Comparison of ENCODE assay signal across 17 cellular contexts in genomic region chr16:69406780-69407331, GRCh38. TPM values are rescaled to one million over a fixed set of nuclear protein-coding genes. Genes with fewer than 3 reads are reported as not detected.
DNase-seq lines count a peak whose midpoint lies in the region; ATAC-seq, FAIRE-seq and TF ChIP-seq lines count a peak whose summit lies in the region.
"Had no signal": no experiment of that assay in that cellular context is flagged by ENCODE, and none has a peak within 500 bp of the region (broad histone marks: within the 10 kb centered on the region; RNA-seq: fewer than 3 reads in every experiment).

No MANE protein-coding gene starts in this region.

- RAD21 ChIA-PET in GM12878 (lab: Charles Lee; ENCODE audit: unreplicated experiment), result no interaction called here

- TF ChIP-seq RAD21 in A549 (conservative IDR thresholded peaks at IDR 0.05 in 1 of 2, IDR thresholded peaks at IDR 0.05 in 1 of 2) (no peak), GM12878 (IDR thresholded peaks at IDR 0.05; ENCODE audit: insufficient read depth, low read depth, low read length) (no peak)

- peak overlapping the region; percentile 84 to 89 for H3K27ac ChIP-seq in A549
- no peak overlapping the region for H3K27ac ChIP-seq in GM12878 (ENCODE audit: control insufficient read depth, insufficient read depth)
- H3K27ac ChIP-seq: BLaER1 treated with 17β-estradiol and CSF1 and Interleukin-3, amounts not matched to agents 10 nM and 100 nM; pancreas; SJCRH30 had no signal

- POLR2A ChIA-PET in A549 (lab: Yijun Ruan, JAX) (interaction anchor here (0.6 kb wide), 1 partner anchor 167 kb away, joined by 3 read pairs; no protein-coding TSS in a partner anchor), GM12878 (lab: Charles Lee) (interaction anchor here (0.7 kb wide), 4 partner anchors 63 to 348 kb away, joined by 5 to 6 read pairs (median 5); no protein-coding TSS in a partner anchor)

- no TSS peak for BruUV-seq in GM12878 (replicated peaks; lab: Mats Ljungman, UMichigan)

- in situ Hi-C loops in GM12878 (cut with MboI), result no loop called here

- H2AFZ ChIP-seq in GM12878 (ENCODE audit: control insufficient read depth, low read depth, low read length), result no peak overlapping the region

- ATAC-seq in A549 (peak; percentile 42 to 69; a peak in 5 of 6 replicates), GM12878 (peak; percentile 56), HG03135 (IDR thresholded peaks at IDR 0.05; ENCODE audit: unreplicated experiment) (no peak)
- ATAC-seq: mucosa of descending colon; pancreas; stimulated activated effector memory CD8-positive, alpha-beta T cell treated with anti-CD3 and anti-CD28 coated beads, Interleukin-12 subunit alpha, Interleukin-12 subunit beta, amount 100 ng/mL, for 72 hours had no signal

- TF ChIP-seq POLR2A in A549 (IDR thresholded peaks at IDR 0.05; ENCODE audit: low read length) (no peak), GM12878 (IDR thresholded peaks at IDR 0.05; ENCODE audit: low read depth, low read length) (no peak)

- H4K20me1 ChIP-seq in GM12878 (ENCODE audit: control insufficient read depth, insufficient read depth), result no peaks in the 10 kb centered on the region
- H4K20me1 ChIP-seq: BLaER1 treated with 17β-estradiol and CSF1 and Interleukin-3, amounts not matched to agents 10 nM and 100 nM had no signal

- WGBS in A549 (ENCODE audit: missing lambda C conversion rate), result 90% methylated on average over 9 of the region's 9 CpGs
- 79% methylated on average over 9 of the region's 9 CpGs for WGBS in GM12878 (ENCODE audit: insufficient coverage, insufficient replicate concordance, low lambda C conversion rate, missing lambda C conversion rate)

- FAIRE-seq in A549 (lab: Jason Lieb, UNC) (no peak), GM12878 (lab: Jason Lieb, UNC) (no peak)
- FAIRE-seq: pancreas had no signal

- H3K4me2 ChIP-seq in A549 (0 out of 3 replicates have a peak overlapping the region, but pooled peaks have one; percentile 13), GM12878 (ENCODE audit: control insufficient read depth, insufficient read depth) (no peak overlapping the region)
- H3K4me2 ChIP-seq: BLaER1 treated with 17β-estradiol and CSF1 and Interleukin-3, amounts not matched to agents 10 nM and 100 nM had no signal

- CTCF ChIA-PET in A549 (lab: Yijun Ruan, JAX), result interaction anchor here (0.6 to 6.3 kb wide), 3 partner anchors 9 to 148 kb away, joined by 3 to 67 read pairs (median 4); no protein-coding TSS in a partner anchor
- CTCF ChIA-PET in GM12878 (lab: Yijun Ruan, JAX), result interaction anchor here (1.0 kb wide), 1 partner anchor 11 kb away, joined by 4 read pairs; no protein-coding TSS in a partner anchor

- H3K9ac ChIP-seq in GM12878 (ENCODE audit: control insufficient read depth, insufficient read depth, low read length), result no peak overlapping the region
- H3K9ac ChIP-seq: BLaER1 treated with 17β-estradiol and CSF1 and Interleukin-3, amounts not matched to agents 10 nM and 100 nM had no signal

- TF ChIP-seq CTCF in A549 (IDR thresholded peaks at IDR 0.05) (no peak), GM12878 (IDR thresholded peaks at IDR 0.05 in 2 of 3, conservative IDR thresholded peaks at IDR 0.05 in 1 of 3; ENCODE audit: control insufficient read depth in 2 of 3, extremely low read depth in 1 of 3, insufficient read depth in 1 of 3, low read depth in 3 of 3, low read length in 3 of 3) (no peak)

- H3K27me3 ChIP-seq in GM12878 (replicated peaks in 1 of 2; ENCODE audit: control insufficient read depth in 2 of 2, insufficient read depth in 2 of 2, low read length in 1 of 2), result no peaks in the 10 kb centered on the region
- H3K27me3 ChIP-seq: BLaER1 treated with 17β-estradiol and CSF1 and Interleukin-3, amounts not matched to agents 10 nM and 100 nM; esophagus squamous epithelium; pancreas; SJCRH30 had no signal

- intact Hi-C loops in GM12878 (cut with micrococcal nuclease; ENCODE audit: unreplicated experiment), result no loop called here

- H3K9me3 ChIP-seq in A549 (0 out of 3 replicates have a peak, but pooled peaks cover 3% of the 10 kb centered on the region), GM12878 (replicated peaks; ENCODE audit: control insufficient read depth, insufficient read depth, low read length) (no peaks in the 10 kb centered on the region; the same call in 2 of the 3 replicates)
- H3K9me3 ChIP-seq: esophagus squamous epithelium, mucosa of descending colon, pancreas, SJCRH30 had no signal

- DNase-seq in A549 (ENCODE audit: low read depth in 1 of 2, low spot score in 1 of 2) (peak; percentile 71 to 92), EH (ENCODE audit: low read depth) (peak; percentile 13), M059J (ENCODE audit: low read depth) (peak; percentile 54), GM12878 (ENCODE audit: low read depth, low spot score) (no peak), glomerular visceral epithelial cell (ENCODE audit: extremely low spot score) (no peak), globus pallidus (ENCODE audit: low spot score) (no peak)
- DNase-seq: activated naive CD4-positive, alpha-beta T cell treated with Interleukin-2 at 50 U/mL for 16 hours; esophagus squamous epithelium; MM.1S; mucosa of descending colon had no signal

- TF ChIP-seq EP300 in A549 (IDR thresholded peaks at IDR 0.05), result no peak
- TF ChIP-seq EP300 in GM12878 (IDR thresholded peaks at IDR 0.05; ENCODE audit: borderline replicate concordance in 1 of 2, control insufficient read depth in 1 of 2, low read depth in 2 of 2, low read length in 2 of 2), result no peak

- SMC1A ChIA-PET in GM12878 (lab: Charles Lee; ENCODE audit: uncharacterized antibody, unreplicated experiment), result no interaction called here

- peaks cover 88% of the 10 kb centered on the region for H3K4me1 ChIP-seq in A549
- peaks cover 6% of the 10 kb centered on the region for H3K4me1 ChIP-seq in GM12878 (ENCODE audit: control insufficient read depth, insufficient read depth, low read length)

- H3K4me3 ChIP-seq in A549 (no peak overlapping the region), GM12878 (no peak overlapping the region)
- H3K4me3 ChIP-seq: BLaER1 treated with 17β-estradiol and CSF1 and Interleukin-3, amounts not matched to agents 10 nM and 100 nM; esophagus squamous epithelium; mucosa of descending colon; pancreas; SJCRH30 had no signal

- no peaks in the 10 kb centered on the region for H3K36me3 ChIP-seq in GM12878 (ENCODE audit: control insufficient read depth in 2 of 2, insufficient read depth in 2 of 2, low read length in 1 of 2)
- H3K36me3 ChIP-seq: BLaER1 treated with 17β-estradiol and CSF1 and Interleukin-3, amounts not matched to agents 10 nM and 100 nM; esophagus squamous epithelium; pancreas; SJCRH30 had no signal

- H3K79me2 ChIP-seq in GM12878 (ENCODE audit: control insufficient read depth, insufficient read depth, low read length), result no peaks in the 10 kb centered on the region

RNA-seq across cellular contexts. Expression of gene CYB5B, which starts 17.6 kb away (rescaled TPM):
- polyA plus RNA-seq in A549 (2011; rRNA removed) (477 and 583 TPM in 2 replicates), A549 (2017; fragmentation: RNase III; extraction: RNeasy Plus Mini Kit Qiagen cat#74134 plus additional on column Dnase treatment) (159 to 248 TPM (median 217 TPM) in 3 replicates), GM12878 (2011; rRNA removed) (293 and 322 TPM in 2 replicates), GM12878 (2014; fragmentation: Illumina TruSeq; extraction: Trizol) (305 and 355 TPM in 2 replicates), GM12878 (2014; fragmentation: Nextera tagmentation; extraction: Ambion mirVana) (100 to 1,000 TPM; 170 to 182 TPM), GM12878 (2014; rRNA removed) (141 and 145 TPM in 2 replicates), GM12878 (2016; fragmentation: Nextera tagmentation; extraction: Ambion mirVana) (100 to 1,000 TPM; 239 to 244 TPM)
- 117 and 201 TPM in 2 replicates for polyA plus RNA-seq in A549 (2012; cell fraction: cytosol; rRNA removed)
- polyA plus RNA-seq in A549 (2012; cell fraction: nucleus; rRNA removed), result 48.0 and 91.3 TPM in 2 replicates
- polyA minus RNA-seq in A549 (2011; rRNA and poly(A)+ RNA removed), result 258 and 323 TPM in 2 replicates
- 132 and 206 TPM in 2 replicates for total RNA-seq in M059J (2014; rRNA removed; shearing (Covaris generic))
- 94.6 and 94.7 TPM in 2 replicates for total RNA-seq in GM12878 (2013; cell fraction: nucleolus; rRNA removed)
- total RNA-seq in GM12878 (2014; rRNA removed) (161 and 206 TPM in 2 replicates), GM12878 (2014; rRNA removed; fragmentation: Illumina TruSeq; extraction: Trizol) (175 and 180 TPM in 2 replicates), GM12878 (2021) (168 TPM in 2 replicates)
- polyA plus RNA-seq in GM12878 (2011; ENCODE audit: low read depth), result 42.6 TPM
- 176 and 203 TPM in 2 replicates for polyA plus RNA-seq in GM12878 (2011; cell fraction: cytosol; rRNA removed)
- polyA plus RNA-seq in GM12878 (2011; cell fraction: nucleus; rRNA removed), result 71.0 and 74.5 TPM in 2 replicates
- polyA plus RNA-seq in GM12878 (2012), result 89.1 and 101 TPM in 2 replicates
- 219 and 220 TPM in 2 replicates for polyA minus RNA-seq in GM12878 (2011; rRNA and poly(A)+ RNA removed)
- polyA minus RNA-seq in GM12878 (2011; cell fraction: cytosol; rRNA and poly(A)+ RNA removed), result 31.8 and 52.9 TPM in 2 replicates
- polyA minus RNA-seq in GM12878 (2011; cell fraction: nucleus; rRNA and poly(A)+ RNA removed), result 32.6 and 58.0 TPM in 2 replicates

RNA-seq across cellular contexts. Expression of gene TERF2, which starts 21.0 kb away (rescaled TPM):
- polyA plus RNA-seq in A549 (2011; rRNA removed) (27.3 and 29.0 TPM in 2 replicates), A549 (2017; fragmentation: RNase III; extraction: RNeasy Plus Mini Kit Qiagen cat#74134 plus additional on column Dnase treatment) (25.2 to 30.6 TPM (median 30.3 TPM) in 3 replicates), GM12878 (2011; rRNA removed) (20.2 and 22.8 TPM in 2 replicates), GM12878 (2014; fragmentation: Illumina TruSeq; extraction: Trizol) (45.1 and 47.5 TPM in 2 replicates), GM12878 (2014; fragmentation: Nextera tagmentation; extraction: Ambion mirVana) (10 to 100 TPM; 15.7 to 18.2 TPM), GM12878 (2014; rRNA removed) (19.8 and 22.4 TPM in 2 replicates), GM12878 (2016; fragmentation: Nextera tagmentation; extraction: Ambion mirVana) (10 to 100 TPM in 1 of 2 experiments, 1 to 10 TPM in 1; 4.8 to 17.1 TPM)
- 11.1 and 12.4 TPM in 2 replicates for polyA plus RNA-seq in A549 (2012; cell fraction: cytosol; rRNA removed)
- 6.6 and 14.3 TPM in 2 replicates for polyA plus RNA-seq in A549 (2012; cell fraction: nucleus; rRNA removed)
- polyA minus RNA-seq in A549 (2011; rRNA and poly(A)+ RNA removed), result 26.2 and 28.3 TPM in 2 replicates
- 16.0 and 35.9 TPM in 2 replicates for total RNA-seq in M059J (2014; rRNA removed; shearing (Covaris generic))
- 22.6 and 22.8 TPM in 2 replicates for total RNA-seq in GM12878 (2013; cell fraction: nucleolus; rRNA removed)
- total RNA-seq in GM12878 (2014; rRNA removed) (11.1 and 12.6 TPM in 2 replicates), GM12878 (2014; rRNA removed; fragmentation: Illumina TruSeq; extraction: Trizol) (16.3 and 16.8 TPM in 2 replicates), GM12878 (2021) (35.7 and 40.9 TPM in 2 replicates)
- polyA plus RNA-seq in GM12878 (2011; ENCODE audit: low read depth), result 12.8 TPM
- 12.0 and 14.3 TPM in 2 replicates for polyA plus RNA-seq in GM12878 (2011; cell fraction: cytosol; rRNA removed)
- polyA plus RNA-seq in GM12878 (2011; cell fraction: nucleus; rRNA removed), result 9.3 and 12.8 TPM in 2 replicates
- polyA plus RNA-seq in GM12878 (2012), result 18.7 and 20.6 TPM in 2 replicates
- polyA minus RNA-seq in GM12878 (2011; rRNA and poly(A)+ RNA removed), result 18.9 and 21.7 TPM in 2 replicates
- polyA minus RNA-seq in GM12878 (2011; cell fraction: cytosol; rRNA and poly(A)+ RNA removed), result 22.9 and 25.8 TPM in 2 replicates
- 8.3 and 13.7 TPM in 2 replicates for polyA minus RNA-seq in GM12878 (2011; cell fraction: nucleus; rRNA and poly(A)+ RNA removed)

RNA-seq across cellular contexts. Expression of gene TMED6, which starts 55.3 kb away (rescaled TPM):
- polyA plus RNA-seq in A549 (2011; rRNA removed) (0.12 TPM in 1 of 2 replicates, not detected in the other), A549 (2017; fragmentation: RNase III; extraction: RNeasy Plus Mini Kit Qiagen cat#74134 plus additional on column Dnase treatment) (0.19 to 0.44 TPM (median 0.20 TPM) in 3 replicates), GM12878 (2011; rRNA removed) (0.30 and 0.36 TPM in 2 replicates), GM12878 (2014; fragmentation: Illumina TruSeq; extraction: Trizol) (0.78 and 1.4 TPM in 2 replicates), GM12878 (2014; fragmentation: Nextera tagmentation; extraction: Ambion mirVana) (under 1 TPM; 0.40 to 0.80 TPM), GM12878 (2014; rRNA removed) (0.27 and 0.52 TPM in 2 replicates), GM12878 (2016; fragmentation: Nextera tagmentation; extraction: Ambion mirVana) (under 1 TPM; 0.78 to 0.83 TPM)
- not detected in 2 replicates for polyA plus RNA-seq in A549 (2012; cell fraction: cytosol; rRNA removed)
- 0.12 and 0.36 TPM in 2 replicates for polyA plus RNA-seq in A549 (2012; cell fraction: nucleus; rRNA removed)
- 0.29 TPM in 1 of 2 replicates, not detected in the other for polyA minus RNA-seq in A549 (2011; rRNA and poly(A)+ RNA removed)
- total RNA-seq in M059J (2014; rRNA removed; shearing (Covaris generic)), result not detected in 2 replicates
- 1.5 TPM in 2 replicates for total RNA-seq in GM12878 (2013; cell fraction: nucleolus; rRNA removed)
- total RNA-seq in GM12878 (2014; rRNA removed) (0.27 and 0.40 TPM in 2 replicates), GM12878 (2014; rRNA removed; fragmentation: Illumina TruSeq; extraction: Trizol) (0.37 and 1.1 TPM in 2 replicates), GM12878 (2021) (0.48 and 1.7 TPM in 2 replicates)
- polyA plus RNA-seq in GM12878 (2011; ENCODE audit: low read depth), result 1.0 TPM
- polyA plus RNA-seq in GM12878 (2011; cell fraction: cytosol; rRNA removed), result 0.12 and 0.18 TPM in 2 replicates
- polyA plus RNA-seq in GM12878 (2011; cell fraction: nucleus; rRNA removed), result 0.47 and 0.70 TPM in 2 replicates
- 0.69 and 1.4 TPM in 2 replicates for polyA plus RNA-seq in GM12878 (2012)
- not detected in 2 replicates for polyA minus RNA-seq in GM12878 (2011; rRNA and poly(A)+ RNA removed)
- not detected in 2 replicates for polyA minus RNA-seq in GM12878 (2011; cell fraction: cytosol; rRNA and poly(A)+ RNA removed)
- not detected in 2 replicates for polyA minus RNA-seq in GM12878 (2011; cell fraction: nucleus; rRNA and poly(A)+ RNA removed)
- total RNA-seq: dermis microvascular lymphatic vessel endothelial cell, esophagus squamous epithelium, SJCRH30, skeletal muscle tissue had no signal

Comparison
In these comparisons a context has a peak if more than half of its experiments do, and no peak if none do; other contexts are left out.
1. DNase-seq: peak in A549 (2 of 2), EH (single experiment) and M059J (single experiment); none in GM12878 (single experiment), glomerular visceral epithelial cell (single experiment) and globus pallidus (single experiment).
2. Of the 24 proteins assayed by ChIP-seq in both GM12878 and A549: peak only in GM12878: none; only in A549: USF2; in both: none; in neither: 23.